ENCODE assay signal across 21 cellular contexts in genomic region chr14:32654106-32654505, GRCh38.
"Had no signal": no experiment of that assay in that cellular context is flagged by ENCODE, and none has a peak within 500 bp of the region (broad histone marks: within the 10 kb centered on the region; RNA-seq: fewer than 3 reads in every experiment).

No MANE protein-coding gene starts in this region.

- H3K4me1 Mint-ChIP-seq: memory B cell; natural killer cell; stimulated activated effector memory CD8-positive, alpha-beta T cell treated with anti-CD3 and anti-CD28 coated beads, Interleukin-12 subunit alpha, Interleukin-12 subunit beta, amount 100 ng/mL, for 72 hours had no signal

- H3K27me3 Mint-ChIP-seq: memory B cell had no signal

- H3K4me3 Mint-ChIP-seq: memory B cell; mesothelial cell of epicardium; natural killer cell; neural crest cell; stimulated activated effector memory CD8-positive, alpha-beta T cell treated with anti-CD3 and anti-CD28 coated beads, Interleukin-12 subunit alpha, Interleukin-12 subunit beta, amount 100 ng/mL, for 72 hours had no signal

- H3K4me3 ChIP-seq: colonic mucosa, gastrocnemius medialis, heart right ventricle, left lung, lower lobe of right lung, ovary, suprapubic skin, thyroid gland, upper lobe of left lung had no signal

- H3K27ac Mint-ChIP-seq: memory B cell; mesothelial cell of epicardium; natural killer cell; stimulated activated effector memory CD8-positive, alpha-beta T cell treated with anti-CD3 and anti-CD28 coated beads, Interleukin-12 subunit alpha, Interleukin-12 subunit beta, amount 100 ng/mL, for 72 hours had no signal

- ATAC-seq: gastrocnemius medialis; heart right ventricle; left lung; lower lobe of right lung; natural killer cell; right cardiac atrium; stimulated activated effector memory CD8-positive, alpha-beta T cell treated with anti-CD3 and anti-CD28 coated beads, Interleukin-12 subunit alpha, Interleukin-12 subunit beta, amount 100 ng/mL, for 72 hours; stimulated activated naive CD8-positive, alpha-beta T cell treated with anti-CD3 and anti-CD28 coated beads, Interleukin-15, Interleukin-2, amounts not matched to agents 100 U/mL and 50 U/mL, for 24 hours had no signal

- H3K36me3 Mint-ChIP-seq: memory B cell; mesothelial cell of epicardium; natural killer cell; stimulated activated effector memory CD8-positive, alpha-beta T cell treated with anti-CD3 and anti-CD28 coated beads, Interleukin-12 subunit alpha, Interleukin-12 subunit beta, amount 100 ng/mL, for 72 hours had no signal

- DNase-seq: colonic mucosa; dermis blood vessel endothelial cell; gastrocnemius medialis; heart right ventricle; hypothalamus; left lung; lower lobe of right lung; natural killer cell; nucleus accumbens; ovary; right cardiac atrium; stimulated activated CD4-positive, alpha-beta T cell treated with anti-CD3 and anti-CD28 coated beads, Interleukin-4, amount 100 ng/mL, for 1 hour; stimulated activated CD8-positive, alpha-beta memory T cell treated with anti-CD3 and anti-CD28 coated beads, Interleukin-4, amount 100 ng/mL, for 48 hours; stimulated activated naive CD8-positive, alpha-beta T cell treated with anti-CD3 and anti-CD28 coated beads, Interleukin-15, Interleukin-2, amounts not matched to agents 100 U/mL and 50 U/mL, for 24 hours; thyroid gland; upper lobe of left lung had no signal

- H3K9me3 Mint-ChIP-seq: memory B cell, mesothelial cell of epicardium, neural crest cell had no signal
